In genomic region chr3:183220828-183221227, GRCh38 we compare ENCODE assay signal across 15 cellular contexts. TPM values are rescaled to one million over a fixed set of nuclear protein-coding genes. Genes with fewer than 3 reads are reported as not detected.
"Had no signal": no experiment of that assay in that cellular context is flagged by ENCODE, and none has a peak within 500 bp of the region (broad histone marks: within the 10 kb centered on the region; RNA-seq: fewer than 3 reads in every experiment).

No MANE protein-coding gene starts in this region.

- H3K27ac ChIP-seq: prostate gland, spleen, thoracic aorta had no signal

- H3K4me1 ChIP-seq: prostate gland had no signal

- H3K9me3 Mint-ChIP-seq: activated B cell treated with CpG ODN at 0.5 μM for 24 hours; activated CD8-positive, alpha-beta T cell treated with anti-CD3 and anti-CD28 coated beads for 36 hours; brain; nephron progenitor cell had no signal

- H3K4me3 Mint-ChIP-seq: activated B cell treated with CpG ODN at 0.5 μM for 24 hours; activated CD8-positive, alpha-beta T cell treated with anti-CD3 and anti-CD28 coated beads for 36 hours; activated naive CD8-positive, alpha-beta T cell; brain; nephron progenitor cell had no signal

- H3K27me3 Mint-ChIP-seq: activated CD8-positive, alpha-beta T cell treated with anti-CD3 and anti-CD28 coated beads for 36 hours; activated naive CD8-positive, alpha-beta T cell; brain had no signal

- H3K27ac Mint-ChIP-seq: activated B cell treated with CpG ODN at 0.5 μM for 24 hours; activated CD8-positive, alpha-beta T cell treated with anti-CD3 and anti-CD28 coated beads for 36 hours; activated naive CD8-positive, alpha-beta T cell; nephron progenitor cell had no signal

- ATAC-seq: activated CD8-positive, alpha-beta T cell treated with anti-CD3 and anti-CD28 coated beads for 36 hours; right cardiac atrium had no signal

- DNase-seq: activated B cell treated with CpG ODN at 0.5 μM for 24 hours; activated CD4-positive, alpha-beta T cell treated with anti-CD3 and anti-CD28 coated beads for 48 hours; activated CD8-positive, alpha-beta T cell treated with anti-CD3 and anti-CD28 coated beads for 36 hours; activated gamma-delta T cell; activated T-cell treated with anti-CD3 and anti-CD28 coated beads, Interleukin-2, amount 50 U/mL, for 48 hours; effector memory CD4-positive, alpha-beta T cell; head of caudate nucleus; nephron progenitor cell; occipital lobe; right cardiac atrium; spleen had no signal

RNA-seq across cellular contexts. Expression of gene LAMP3, which starts 58.3 kb away (rescaled TPM):
- total RNA-seq: occipital lobe, thoracic aorta had no signal
